Comparison of ENCODE assay signal across 2 cellular contexts in genomic region chrX:48574270-48575266, GRCh38.
TF ChIP-seq lines count a peak whose summit lies in the region.

TSS of gene RBM3 (plus strand) at chrX:48574484. CDS start at chrX:48575181, 697 bp downstream.

TF ChIP-seq in IMR-90, 13 proteins besides CTCF, POLR2A, EP300 and RAD21:
- TF ChIP-seq USF2 (IDR thresholded peaks at IDR 0.05; ENCODE audit: low read depth, low read length) (peak; percentile 69), NFE2L2 (IDR thresholded peaks at IDR 0.05; ENCODE audit: low read depth, low read length) (no peak), BHLHE40 (IDR thresholded peaks at IDR 0.05; ENCODE audit: low read depth, low read length) (no peak), FOS (IDR thresholded peaks at IDR 0.05; ENCODE audit: low read depth, low read length) (no peak), RFX5 (IDR thresholded peaks at IDR 0.05; ENCODE audit: low read depth, low read length) (no peak), MXI1 (IDR thresholded peaks at IDR 0.05; ENCODE audit: borderline replicate concordance, low read depth, low read length) (peak; percentile 74; the same call in 1 of the 2 replicates), SMC3 (IDR thresholded peaks at IDR 0.05; ENCODE audit: low read depth, low read length) (no peak), RCOR1 (IDR thresholded peaks at IDR 0.05; ENCODE audit: insufficient replicate concordance, low read length) (no peak), ELK1 (IDR thresholded peaks at IDR 0.05; ENCODE audit: borderline replicate concordance, low read depth, low read length) (no peak), CEBPB (IDR thresholded peaks at IDR 0.05; ENCODE audit: low read depth, low read length) (no peak), MAZ (IDR thresholded peaks at IDR 0.05; ENCODE audit: borderline replicate concordance, low read depth, low read length) (peak; percentile 33; the same call in 1 of the 2 replicates), MAFK (IDR thresholded peaks at IDR 0.05; ENCODE audit: low read depth, low read length) (no peak), CHD1 (IDR thresholded peaks at IDR 0.05; ENCODE audit: low read depth, low read length) (no peak; the same call in none of the 2 replicates)

TF ChIP-seq in endothelial cell of umbilical vein, 7 proteins besides CTCF, POLR2A, EP300 and RAD21:
- TF ChIP-seq EZH2 (IDR thresholded peaks at IDR 0.05; ENCODE audit: borderline replicate concordance, low read depth, low read length, severe bottlenecking): no peak
- peak; percentile 59 for TF ChIP-seq POLR2AphosphoS5 (IDR thresholded peaks at IDR 0.05; ENCODE audit: insufficient read depth, low read depth, low read length)
- peak; percentile 99 for TF ChIP-seq MYC (IDR thresholded peaks at IDR 0.05; ENCODE audit: low read depth, low read length)
- TF ChIP-seq JUN (IDR thresholded peaks at IDR 0.05; ENCODE audit: borderline replicate concordance, insufficient read depth, insufficient read length, low read depth): no peak
- TF ChIP-seq FOS (IDR thresholded peaks at IDR 0.05; ENCODE audit: borderline replicate concordance, insufficient read depth, low read length): no peak
- TF ChIP-seq GATA2 (IDR thresholded peaks at IDR 0.05; ENCODE audit: insufficient read depth, insufficient read length, low read depth, low read length): no peak
- peak; percentile 70 for TF ChIP-seq MAX (IDR thresholded peaks at IDR 0.05; ENCODE audit: insufficient read depth, insufficient read length)
